6 cellular contexts compared by ENCODE assay signal in genomic region chr21:9807675-9808074, GRCh38.
DNase-seq lines count a peak whose midpoint lies in the region; ATAC-seq and TF ChIP-seq lines count a peak whose summit lies in the region.
"Not testable (repeated sequence)": the region's sequence is repeated elsewhere in the genome, so short reads cannot be mapped to it uniquely, and the experiment has no call there.

No MANE protein-coding gene starts in this region.

- ATAC-seq in esophagus mucosa (peak; percentile 22), omental fat pad (ENCODE audit: low FRiP score) (peak; percentile 64), upper lobe of left lung (ENCODE audit: low FRiP score in 2 of 2) (peak; percentile 46 to 49), upper lobe of right lung (peak; percentile 49), aorta (ENCODE audit: low FRiP score) (peak; percentile 63)
- ATAC-seq in stimulated activated memory B cell treated with anti-CD40 and anti-IgM and Interleukin-4, amounts not matched to agents 10 μg/mL and 1 μg/mL and 100 μg/mL, for 72 hours, result peak; percentile 46

- H3K4me3 Mint-ChIP-seq in stimulated activated memory B cell treated with anti-CD40 and anti-IgM and Interleukin-4, amounts not matched to agents 10 μg/mL and 1 μg/mL and 100 μg/mL, for 72 hours, result not testable (repeated sequence)

- not testable (repeated sequence) for H3K27ac Mint-ChIP-seq in stimulated activated memory B cell treated with anti-CD40 and anti-IgM and Interleukin-4, amounts not matched to agents 10 μg/mL and 1 μg/mL and 100 μg/mL, for 72 hours

- H3K27ac ChIP-seq in upper lobe of left lung; upper lobe of right lung; aorta (ENCODE audit: low read depth in 1 of 2, low read length in 2 of 2): not testable (repeated sequence)

- H3K4me1 ChIP-seq in upper lobe of left lung; upper lobe of right lung; aorta (ENCODE audit: control insufficient read depth in 1 of 2, insufficient read depth in 2 of 2, low read length in 2 of 2): not testable (repeated sequence)

- not testable (repeated sequence) for H3K4me3 ChIP-seq in upper lobe of left lung; upper lobe of right lung; aorta (ENCODE audit: low read length in 2 of 2)

- H3K27me3 Mint-ChIP-seq in stimulated activated memory B cell treated with anti-CD40 and anti-IgM and Interleukin-4, amounts not matched to agents 10 μg/mL and 1 μg/mL and 100 μg/mL, for 72 hours, result not testable (repeated sequence)

- intact Hi-C loops in upper lobe of right lung (cut with DNase I); aorta (cut with DNase I): not testable (repeated sequence)

- not testable (repeated sequence) for H3K9me3 Mint-ChIP-seq in stimulated activated memory B cell treated with anti-CD40 and anti-IgM and Interleukin-4, amounts not matched to agents 10 μg/mL and 1 μg/mL and 100 μg/mL, for 72 hours

- not testable (repeated sequence) for TF ChIP-seq POLR2A in upper lobe of left lung (IDR thresholded peaks at IDR 0.05)

- H3K36me3 Mint-ChIP-seq in stimulated activated memory B cell treated with anti-CD40 and anti-IgM and Interleukin-4, amounts not matched to agents 10 μg/mL and 1 μg/mL and 100 μg/mL, for 72 hours, result not testable (repeated sequence)

- H3K4me1 Mint-ChIP-seq in stimulated activated memory B cell treated with anti-CD40 and anti-IgM and Interleukin-4, amounts not matched to agents 10 μg/mL and 1 μg/mL and 100 μg/mL, for 72 hours, result not testable (repeated sequence)

- not testable (repeated sequence) for H3K27me3 ChIP-seq in upper lobe of left lung; upper lobe of right lung; aorta (ENCODE audit: control insufficient read depth in 1 of 2, insufficient read depth in 2 of 2, low read length in 1 of 2)

- WGBS in upper lobe of left lung, 2 donors, result 31 to 49% methylated on average over 3 to 4 of the region's 5 CpGs
- WGBS in aorta, 2 donors, result 44% methylated on average over 3 of the region's 5 CpGs

- not testable (repeated sequence) for DNase-seq in omental fat pad (ENCODE audit: low spot score); upper lobe of left lung; upper lobe of right lung; aorta

- not testable (repeated sequence) for TF ChIP-seq EP300 in upper lobe of left lung (IDR thresholded peaks at IDR 0.05)

- H3K36me3 ChIP-seq in upper lobe of left lung; upper lobe of right lung; aorta (ENCODE audit: control insufficient read depth in 1 of 2, insufficient read depth in 2 of 2, low read length in 1 of 2): not testable (repeated sequence)

- not testable (repeated sequence) for TF ChIP-seq CTCF in omental fat pad (IDR thresholded peaks at IDR 0.05); upper lobe of left lung (IDR thresholded peaks at IDR 0.05); upper lobe of right lung (IDR thresholded peaks at IDR 0.05)

- H3K9me3 ChIP-seq in upper lobe of left lung; upper lobe of right lung; aorta (ENCODE audit: control insufficient read depth, low read length): not testable (repeated sequence)
